In the genomic region with DNA sequence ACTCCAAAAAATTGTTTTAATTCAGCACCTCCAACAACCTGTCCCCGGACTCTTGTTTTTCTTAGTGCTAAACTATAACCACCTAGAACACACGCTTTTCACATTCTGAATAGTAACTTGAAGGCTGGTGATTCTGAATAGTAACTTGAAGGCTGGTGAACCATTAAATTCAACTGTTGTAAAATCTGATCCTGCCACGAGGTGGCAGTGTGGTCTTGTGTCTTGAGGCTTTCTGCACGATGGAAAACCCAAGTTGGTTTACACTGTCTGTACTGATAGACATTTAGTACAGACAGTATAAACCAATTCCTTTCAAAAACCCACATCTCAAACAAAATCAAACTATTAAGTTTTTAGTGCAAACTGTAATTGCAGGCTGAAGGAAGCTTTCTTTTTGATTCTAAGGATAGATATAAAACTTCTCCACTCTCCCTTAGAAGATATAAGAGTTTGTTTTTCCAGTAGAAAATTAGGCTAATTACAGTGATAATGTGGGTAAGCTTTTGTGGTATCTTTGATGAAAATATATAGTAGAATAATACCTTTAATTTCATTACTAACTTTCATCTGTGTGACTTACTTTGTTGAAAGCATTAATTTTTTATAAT, we compare ENCODE assay signal across 8 cellular contexts. TPM values are rescaled to one million over a fixed set of nuclear protein-coding genes. Genes with fewer than 3 reads are reported as not detected.
DNase-seq lines count a peak whose midpoint lies in the region; ATAC-seq and TF ChIP-seq lines count a peak whose summit lies in the region.

No MANE protein-coding gene starts in this region.

- H3K4me3 ChIP-seq in AG10803 (ENCODE audit: low read length) (no peak overlapping the region), HAP-1 (no peak overlapping the region)

- DNase-seq in AG10803 (ENCODE audit: low read depth) (peak; percentile 76), HAP-1 (ENCODE audit: low spot score in 2 of 2) (peak; percentile 68 to 83), NCI-H345 treated with DMSO at 0.1 percent for 48 hours (lab: John Stamatoyannopoulos, UW; ENCODE audit: unreplicated experiment) (peak; percentile 82), cerebellum (ENCODE audit: low spot score) (peak; percentile 58), left lobe of liver (ENCODE audit: low spot score) (peak; percentile 68), 8988T (no peak)
- peak; percentile 48 to 62 for DNase-seq in activated CD4-positive, alpha-beta T cell treated with anti-CD3 and anti-CD28 coated beads for 24 hours (ENCODE audit: low read depth in 2 of 2)
- DNase-seq in stimulated activated CD4-positive, alpha-beta T cell treated with anti-CD3 and anti-CD28 coated beads, Interleukin-4, amount 100 ng/mL, for 4 hours: peak; percentile 49 to 59

- no peaks in the 10 kb centered on the region for H3K36me3 ChIP-seq in HAP-1 (replicated peaks)

- ATAC-seq in left lobe of liver: peak; percentile 97

- no peaks in the 10 kb centered on the region for H3K27me3 ChIP-seq in HAP-1 (ENCODE audit: low read depth)

- peaks cover 3% of the 10 kb centered on the region; the same call in 1 of the 2 replicates for H3K9me3 ChIP-seq in HAP-1

- no peaks in the 10 kb centered on the region for H3K4me1 ChIP-seq in HAP-1

- in situ Hi-C loops in HAP-1 (cut with MboI; ENCODE audit: low sequenced_read_pairs): loop anchor here (5.0 kb wide), 1 partner anchor 551 kb away; no protein-coding TSS in a partner anchor

- peak; percentile 72 for TF ChIP-seq CTCF in AG10803 (conservative IDR thresholded peaks at IDR 0.05; ENCODE audit: low read length)

RNA-seq across cellular contexts. Expression of a gene that starts 57.6 kb away (rescaled TPM):
- 145 TPM for total RNA-seq in cerebellum
- total RNA-seq in left lobe of liver: 72.4 TPM
